ENCODE assay signal across 23 cellular contexts in genomic region chr7:93987297-93987696, GRCh38.
"Had no signal": no experiment of that assay in that cellular context is flagged by ENCODE, and none has a peak within 500 bp of the region (broad histone marks: within the 10 kb centered on the region; RNA-seq: fewer than 3 reads in every experiment).

No MANE protein-coding gene starts in this region.

- H3K4me1 ChIP-seq: esophagus muscularis mucosa, foreskin keratinocyte, gastroesophageal sphincter, heart left ventricle, left lung, lower lobe of right lung had no signal

- H3K27ac ChIP-seq: coronary artery, dorsolateral prefrontal cortex, esophagus muscularis mucosa, foreskin keratinocyte, gastroesophageal sphincter, heart left ventricle, hepatocyte, left lung, lower lobe of right lung had no signal

- H3K4me3 Mint-ChIP-seq: immature natural killer cell, memory B cell, naive B cell had no signal

- DNase-seq: dermis blood vessel endothelial cell; dorsolateral prefrontal cortex; effector CD4-positive, alpha-beta T cell; effector memory CD4-positive, alpha-beta T cell; foreskin keratinocyte; heart left ventricle; hypothalamus; immature natural killer cell; islet precursor cell; kidney; kidney glomerular epithelial cell; left colon; left lung; left ventricle myocardium superior; lower lobe of right lung; mesendoderm; mucosa of descending colon; naive B cell had no signal

- H2AFZ ChIP-seq: hepatocyte had no signal

- H3K79me2 ChIP-seq: hepatocyte had no signal

- H3K36me3 ChIP-seq: left lung had no signal

- ATAC-seq: foreskin keratinocyte, gastroesophageal sphincter, heart left ventricle, left colon, left lung, left ventricle myocardium superior, lower lobe of right lung, mucosa of descending colon had no signal

- H3K27ac Mint-ChIP-seq: immature natural killer cell, memory B cell had no signal

- H3K27me3 ChIP-seq: dorsolateral prefrontal cortex, esophagus muscularis mucosa, foreskin keratinocyte, gastroesophageal sphincter, heart left ventricle, hepatocyte, left lung had no signal

- H3K9me3 Mint-ChIP-seq: immature natural killer cell, memory B cell, naive B cell had no signal

- H3K27me3 Mint-ChIP-seq: memory B cell, naive B cell had no signal

- H3K4me3 ChIP-seq: coronary artery, dorsolateral prefrontal cortex, esophagus muscularis mucosa, gastroesophageal sphincter, heart left ventricle, hepatocyte, left lung, lower lobe of right lung, mucosa of descending colon had no signal

- H3K4me1 Mint-ChIP-seq: memory B cell had no signal

- H3K4me2 ChIP-seq: hepatocyte had no signal
